12 cellular contexts compared by ENCODE assay signal in the genomic region with DNA sequence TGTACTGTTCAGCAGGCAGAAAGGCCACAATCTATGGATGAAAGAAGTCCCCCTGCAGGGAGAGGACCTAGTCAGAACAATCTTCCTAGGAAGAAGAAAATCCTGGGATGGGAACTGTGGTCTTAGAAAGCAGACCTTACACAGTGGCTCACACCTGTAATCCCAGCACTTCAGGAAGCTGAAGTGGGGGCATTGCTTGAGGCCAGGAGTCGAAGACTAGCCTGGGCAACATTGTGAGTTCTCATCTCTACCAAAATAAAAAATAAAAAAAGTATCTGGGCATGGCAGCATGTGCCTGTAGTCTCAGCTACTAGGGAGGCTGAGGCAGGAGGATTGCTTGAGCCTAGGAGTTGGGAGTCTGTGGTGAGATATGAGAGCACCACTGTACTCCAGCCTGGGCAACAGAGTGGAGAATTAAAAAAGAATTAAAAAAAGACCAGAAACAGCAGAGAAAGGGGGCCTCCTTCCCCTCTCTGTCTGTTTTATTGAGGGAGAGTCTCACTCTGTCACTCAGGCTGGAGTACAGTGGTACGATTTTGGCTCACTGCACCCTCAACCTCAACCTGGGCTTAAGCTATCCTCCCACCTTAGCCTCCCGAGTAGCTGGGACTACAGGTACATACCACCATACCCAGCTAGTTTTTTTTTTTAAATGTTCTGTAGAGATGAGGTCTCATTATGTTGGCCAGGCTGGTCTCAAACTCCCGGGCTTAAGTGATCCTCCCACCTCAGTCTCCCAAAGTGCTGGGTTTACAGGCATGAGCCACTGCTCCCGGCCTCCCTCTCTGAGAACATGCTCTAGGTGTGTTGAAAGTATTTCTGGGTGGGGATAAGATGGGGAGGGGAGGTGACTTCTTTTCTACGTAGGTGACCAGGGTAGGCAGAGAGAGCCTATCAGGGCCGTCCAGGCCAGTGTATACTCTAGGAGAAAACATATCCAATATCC.
"Had no signal": no experiment of that assay in that cellular context is flagged by ENCODE, and none has a peak within 500 bp of the region (broad histone marks: within the 10 kb centered on the region; RNA-seq: fewer than 3 reads in every experiment).

No MANE protein-coding gene starts in this region.

- ATAC-seq: activated CD4-positive, CD25-positive, alpha-beta regulatory T cell treated with anti-CD3 and anti-CD28 coated beads, Interleukin-2, amount 50 U/mL, for 24 hours; activated naive CD4-positive, alpha-beta T cell treated with anti-CD3 and anti-CD28 coated beads, Interleukin-2, amount 50 U/mL, for 72 hours; activated T-cell treated with anti-CD3 and anti-CD28 coated beads, Interleukin-2, amount 50 U/mL, for 4 hours; esophagus mucosa; stimulated activated naive B cell treated with anti-CD40 and anti-IgM and Interleukin-4, amounts not matched to agents 10 μg/mL and 1 μg/mL and 100 μg/mL, for 72 hours had no signal

- H3K4me3 ChIP-seq: cardiac muscle cell, dorsolateral prefrontal cortex, tibial nerve had no signal

- DNase-seq: activated CD4-positive, alpha-beta T cell treated with anti-CD3 and anti-CD28 coated beads, Interleukin-2, amount 50 U/mL, for 1 hour; activated gamma-delta T cell; activated T-cell treated with anti-CD3 and anti-CD28 coated beads, Interleukin-2, amount 50 U/mL, for 4 hours; hypothalamus; stimulated activated CD4-positive, alpha-beta T cell treated with anti-CD3 and anti-CD28 coated beads, Interleukin-4, amount 100 ng/mL, for 1 hour; stimulated activated naive B cell treated with anti-CD40 and anti-IgM and Interleukin-4, amounts not matched to agents 10 μg/mL and 1 μg/mL and 100 μg/mL, for 72 hours had no signal

- H3K9me3 ChIP-seq: tibial nerve had no signal

- H3K36me3 ChIP-seq: cardiac muscle cell, tibial nerve had no signal

- H3K27me3 ChIP-seq: cardiac muscle cell, dorsolateral prefrontal cortex, tibial nerve had no signal

- H3K27ac ChIP-seq: cardiac muscle cell had no signal
